17 cellular contexts compared by ENCODE assay signal in genomic region chr22:23752750-23753149, GRCh38. TPM values are rescaled to one million over a fixed set of nuclear protein-coding genes. Genes with fewer than 3 reads are reported as not detected.
DNase-seq lines count a peak whose midpoint lies in the region; ATAC-seq and TF ChIP-seq lines count a peak whose summit lies in the region.
"Had no signal": no experiment of that assay in that cellular context is flagged by ENCODE, and none has a peak within 500 bp of the region (broad histone marks: within the 10 kb centered on the region; RNA-seq: fewer than 3 reads in every experiment).

No MANE protein-coding gene starts in this region.

- H3K36me3 ChIP-seq in CD4-positive, alpha-beta memory T cell (ENCODE audit: insufficient read depth, low read length) = no peaks in the 10 kb centered on the region
- no peaks in the 10 kb centered on the region for H3K36me3 ChIP-seq in brain microvascular endothelial cell (replicated peaks)
- H3K36me3 ChIP-seq in sigmoid colon = no peaks in the 10 kb centered on the region
- H3K36me3 ChIP-seq: BE2C, upper lobe of left lung had no signal

- no peak for TF ChIP-seq CTCF in GM13977 (IDR thresholded peaks at IDR 0.05; ENCODE audit: extremely low read depth, insufficient read depth, missing control alignments)
- no peak for TF ChIP-seq CTCF in natural killer cell (IDR thresholded peaks at IDR 0.05)
- no peak for TF ChIP-seq CTCF in brain microvascular endothelial cell (IDR thresholded peaks at IDR 0.05; ENCODE audit: low read depth, low read length, missing control alignments)
- no peak for TF ChIP-seq CTCF in sigmoid colon (IDR thresholded peaks at IDR 0.05)

- TF ChIP-seq POLR2A in sigmoid colon (IDR thresholded peaks at IDR 0.05) = no peak

- TF ChIP-seq EP300 in sigmoid colon (IDR thresholded peaks at IDR 0.05) = no peak

- intact Hi-C loops in CD4-positive, alpha-beta memory T cell (cut with micrococcal nuclease) = loop anchor here (5.0 kb wide), 1 partner anchor 35 kb away; no protein-coding TSS in a partner anchor
- intact Hi-C loops in natural killer cell (cut with micrococcal nuclease) (no loop called here), sigmoid colon (cut with DNase I) (no loop called here)

- in situ Hi-C loops in GM13977 (cut with MboI; ENCODE audit: low pct_unique_long_range_greater_than_20kb, low sequenced_read_pairs, unreplicated experiment) = no loop called here
- in situ Hi-C loops in brain microvascular endothelial cell (cut with HindIII; ENCODE audit: low pct_ligation_motif_present, low sequenced_read_pairs) = no loop called here

- WGBS in sigmoid colon, 2 donors = 81 to 92% methylated on average over 16 of the region's 16 CpGs

- peak overlapping the region in 5 of 8 donors; percentile 36 to 80 (median 63) for H3K4me3 Mint-ChIP-seq in CD4-positive, alpha-beta memory T cell
- peak overlapping the region; percentile 80 for H3K4me3 Mint-ChIP-seq in T-helper 17 cell
- H3K4me3 Mint-ChIP-seq in natural killer cell = peak overlapping the region; percentile 78
- H3K4me3 Mint-ChIP-seq in T-helper 2 cell treated with Interferon-gamma antibody and Interleukin-4, amounts not matched to agents 5 μg/mL and 100 μg/mL, for 36 hours = no peak overlapping the region

- no peak for ATAC-seq in T-helper 17 cell
- no peak for ATAC-seq in natural killer cell

- DNase-seq in CD4-positive, alpha-beta memory T cell = no peak
- peak; percentile 62 for DNase-seq in GM13977 (ENCODE audit: low spot score)
- no peak for DNase-seq in T-helper 17 cell
- DNase-seq in natural killer cell = no peak
- DNase-seq in COLO668 (lab: John Stamatoyannopoulos, UW; ENCODE audit: unreplicated experiment) = no peak
- no peak for DNase-seq in brain microvascular endothelial cell
- no peak for DNase-seq in sigmoid colon
- DNase-seq in T-helper 2 cell treated with Interferon-gamma antibody and Interleukin-4, amounts not matched to agents 5 μg/mL and 100 μg/mL, for 36 hours (ENCODE audit: low spot score) = no peak
- DNase-seq: activated CD4-positive, alpha-beta T cell treated with anti-CD3 and anti-CD28 coated beads for 4 hours; activated gamma-delta T cell; BE2C; foreskin melanocyte; GOT3; NCI-H1436; NCI-H446 had no signal

- CTCF ChIA-PET in CD4-positive, alpha-beta memory T cell (lab: Charles Lee; ENCODE audit: partially characterized antibody) = no interaction called here

- peaks cover 7 to 21% (median 12%) of the 10 kb centered on the region in 4 donors for H3K4me1 Mint-ChIP-seq in CD4-positive, alpha-beta memory T cell
- H3K4me1 Mint-ChIP-seq in T-helper 17 cell (peaks cover 11% of the 10 kb centered on the region), natural killer cell (peaks cover 14 to 19% of the 10 kb centered on the region in 2 donors)
- peaks cover 11% of the 10 kb centered on the region for H3K4me1 Mint-ChIP-seq in T-helper 2 cell treated with Interferon-gamma antibody and Interleukin-4, amounts not matched to agents 5 μg/mL and 100 μg/mL, for 36 hours (ENCODE audit: low read depth)

- H3K9me3 ChIP-seq in CD4-positive, alpha-beta memory T cell (ENCODE audit: control insufficient read depth in 1 of 2, low read length in 2 of 2) = no peaks in the 10 kb centered on the region
- H3K9me3 ChIP-seq in T-helper 17 cell (ENCODE audit: control insufficient read depth, low read length, poor library complexity, severe bottlenecking) = no peaks in the 10 kb centered on the region
- H3K9me3 ChIP-seq in sigmoid colon = no peaks in the 10 kb centered on the region
- H3K9me3 ChIP-seq: BE2C, upper lobe of left lung had no signal

- H3K27ac Mint-ChIP-seq in CD4-positive, alpha-beta memory T cell = peak overlapping the region in 2 of 7 donors; percentile 37 to 69
- H3K27ac Mint-ChIP-seq in T-helper 17 cell = no peak overlapping the region
- H3K27ac Mint-ChIP-seq in natural killer cell = peak overlapping the region in 1 of 2 donors; percentile 91
- H3K27ac Mint-ChIP-seq in T-helper 2 cell treated with Interferon-gamma antibody and Interleukin-4, amounts not matched to agents 5 μg/mL and 100 μg/mL, for 36 hours = no peak overlapping the region

- H3K4me3 ChIP-seq in CD4-positive, alpha-beta memory T cell (ENCODE audit: low read length in 2 of 2) = no peak overlapping the region
- H3K4me3 ChIP-seq in brain microvascular endothelial cell (ENCODE audit: low read depth, low read length) (no peak overlapping the region), sigmoid colon (no peak overlapping the region)
- H3K4me3 ChIP-seq: upper lobe of left lung had no signal

- peaks cover 13% of the 10 kb centered on the region for H3K4me1 ChIP-seq in CD4-positive, alpha-beta memory T cell (ENCODE audit: insufficient read depth, low read length)
- H3K4me1 ChIP-seq in sigmoid colon = peaks cover 0 to 20% (median 17%) of the 10 kb centered on the region in 4 donors

- no peaks in the 10 kb centered on the region for H3K9me3 Mint-ChIP-seq in CD4-positive, alpha-beta memory T cell
- H3K9me3 Mint-ChIP-seq in natural killer cell = no peaks in the 10 kb centered on the region
- no peaks in the 10 kb centered on the region for H3K9me3 Mint-ChIP-seq in T-helper 2 cell treated with Interferon-gamma antibody and Interleukin-4, amounts not matched to agents 5 μg/mL and 100 μg/mL, for 36 hours

- H3K27ac ChIP-seq in CD4-positive, alpha-beta memory T cell (ENCODE audit: low read depth, low read length) = no peak overlapping the region
- no peak overlapping the region for H3K27ac ChIP-seq in brain microvascular endothelial cell
- H3K27ac ChIP-seq in sigmoid colon = no peak overlapping the region
- H3K27ac ChIP-seq: upper lobe of left lung had no signal

- no peaks in the 10 kb centered on the region for H3K36me3 Mint-ChIP-seq in CD4-positive, alpha-beta memory T cell
- H3K36me3 Mint-ChIP-seq in T-helper 17 cell (ENCODE audit: low read depth) (peaks cover 2% of the 10 kb centered on the region), natural killer cell (no peaks in the 10 kb centered on the region)
- H3K36me3 Mint-ChIP-seq in T-helper 2 cell treated with Interferon-gamma antibody and Interleukin-4, amounts not matched to agents 5 μg/mL and 100 μg/mL, for 36 hours (ENCODE audit: low read depth) = no peaks in the 10 kb centered on the region

- no peaks in the 10 kb centered on the region for H3K27me3 Mint-ChIP-seq in CD4-positive, alpha-beta memory T cell
- H3K27me3 Mint-ChIP-seq in T-helper 17 cell (no peaks in the 10 kb centered on the region), natural killer cell (ENCODE audit: low read depth in 2 of 2) (no peaks in the 10 kb centered on the region)
- peaks cover 4% of the 10 kb centered on the region for H3K27me3 Mint-ChIP-seq in T-helper 2 cell treated with Interferon-gamma antibody and Interleukin-4, amounts not matched to agents 5 μg/mL and 100 μg/mL, for 36 hours (ENCODE audit: low read depth)

- POLR2A ChIA-PET in CD4-positive, alpha-beta memory T cell (lab: Charles Lee; ENCODE audit: partially characterized antibody) = interaction anchor here (2.3 kb wide), 1 partner anchor 11 kb away, joined by 8 read pairs; the partner anchor contains the start of gene C22orf15

- no peaks in the 10 kb centered on the region for H3K27me3 ChIP-seq in CD4-positive, alpha-beta memory T cell (ENCODE audit: insufficient read depth, low read length)
- H3K27me3 ChIP-seq in brain microvascular endothelial cell (replicated peaks) = no peaks in the 10 kb centered on the region
- no peaks in the 10 kb centered on the region for H3K27me3 ChIP-seq in sigmoid colon
- H3K27me3 ChIP-seq: BE2C, upper lobe of left lung had no signal

RNA-seq across cellular contexts. Expression of gene VPREB3, which starts 1.5 kb away (rescaled TPM):
- total RNA-seq in CD4-positive, alpha-beta memory T cell = not detected
- polyA plus RNA-seq in CD4-positive, alpha-beta memory T cell = 1 to 10 TPM; 1.2 to 5.5 TPM
- 1 to 10 TPM in 1 of 2 donors, not detected in 1; 4.4 TPM for total RNA-seq in T-helper 17 cell
- not detected for total RNA-seq in natural killer cell
- not detected for total RNA-seq in sigmoid colon
- 10 to 100 TPM in 1 of 3 donors, 1 to 10 TPM in 1, not detected in 1; 2.4 to 65.9 TPM for polyA plus RNA-seq in sigmoid colon
- total RNA-seq: mesenteric fat pad had no signal

RNA-seq across cellular contexts. Expression of gene ZNF70, which starts 1.8 kb away (rescaled TPM):
- total RNA-seq in CD4-positive, alpha-beta memory T cell = 1 to 10 TPM; 6.4 to 7.4 TPM
- polyA plus RNA-seq in CD4-positive, alpha-beta memory T cell = under 1 TPM in 1 of 2 donors, not detected in 1; 0.37 TPM
- total RNA-seq in T-helper 17 cell (1 to 10 TPM; 1.8 to 1.9 TPM), natural killer cell (1 to 10 TPM; 7.4 to 9.1 (median 7.7) TPM), sigmoid colon (1 to 10 TPM; 2.6 to 5.5 (median 3.0) TPM)
- 1 to 10 TPM in 1 of 3 donors, under 1 TPM in 2; 0.23 to 1.8 (median 0.60) TPM for polyA plus RNA-seq in sigmoid colon

RNA-seq across cellular contexts. Expression of gene C22orf15, which starts 10.0 kb away (rescaled TPM):
- total RNA-seq in CD4-positive, alpha-beta memory T cell = 1 to 10 TPM; 1.5 to 1.9 TPM
- 1 to 10 TPM in 1 of 2 donors, under 1 TPM in 1; 0.34 to 1.2 TPM for polyA plus RNA-seq in CD4-positive, alpha-beta memory T cell
- total RNA-seq in T-helper 17 cell (under 1 TPM; 0.30 to 0.81 TPM), natural killer cell (not detected), sigmoid colon (under 1 TPM in 1 of 4 donors, not detected in 3; 0.36 TPM)
- under 1 TPM in 1 of 3 donors, not detected in 2; 0.45 TPM for polyA plus RNA-seq in sigmoid colon
- total RNA-seq: mesenteric fat pad had no signal

RNA-seq across cellular contexts. Expression of gene CHCHD10, which starts 15.0 kb away (rescaled TPM):
- total RNA-seq in CD4-positive, alpha-beta memory T cell = 10 to 100 TPM; 44.7 to 45.9 TPM
- polyA plus RNA-seq in CD4-positive, alpha-beta memory T cell = 10 to 100 TPM; 16.3 to 33.1 TPM
- 10 to 100 TPM; 31.6 to 44.0 TPM for total RNA-seq in T-helper 17 cell
- 10 to 100 TPM in 2 of 3 donors, 1 to 10 TPM in 1; 9.3 to 22.5 (median 13.8) TPM for total RNA-seq in natural killer cell
- 10 to 100 TPM in 3 of 4 donors, 1 to 10 TPM in 1; 5.7 to 51.5 (median 29.1) TPM for total RNA-seq in sigmoid colon
- 100 to 1,000 TPM; 272 to 336 (median 286) TPM for polyA plus RNA-seq in sigmoid colon

RNA-seq across cellular contexts. Expression of gene MMP11, which starts 19.9 kb away (rescaled TPM):
- 1 to 10 TPM in 1 of 2 experiments, under 1 TPM in 1; 0.79 to 1.6 TPM for total RNA-seq in CD4-positive, alpha-beta memory T cell
- polyA plus RNA-seq in CD4-positive, alpha-beta memory T cell = 1 to 10 TPM; 1.0 to 1.1 TPM
- total RNA-seq in T-helper 17 cell = 1 to 10 TPM in 1 of 2 donors, under 1 TPM in 1; 0.76 to 1.2 TPM
- total RNA-seq in natural killer cell = 1 to 10 TPM in 1 of 3 donors, under 1 TPM in 2; 0.71 to 1.7 (median 0.91) TPM
- 1 to 10 TPM; 4.6 to 9.9 (median 8.6) TPM for total RNA-seq in sigmoid colon
- polyA plus RNA-seq in sigmoid colon = 1 to 10 TPM in 1 of 3 donors, under 1 TPM in 1, not detected in 1; 0.60 to 4.4 TPM
